20 cellular contexts compared by ENCODE assay signal in the genomic region with DNA sequence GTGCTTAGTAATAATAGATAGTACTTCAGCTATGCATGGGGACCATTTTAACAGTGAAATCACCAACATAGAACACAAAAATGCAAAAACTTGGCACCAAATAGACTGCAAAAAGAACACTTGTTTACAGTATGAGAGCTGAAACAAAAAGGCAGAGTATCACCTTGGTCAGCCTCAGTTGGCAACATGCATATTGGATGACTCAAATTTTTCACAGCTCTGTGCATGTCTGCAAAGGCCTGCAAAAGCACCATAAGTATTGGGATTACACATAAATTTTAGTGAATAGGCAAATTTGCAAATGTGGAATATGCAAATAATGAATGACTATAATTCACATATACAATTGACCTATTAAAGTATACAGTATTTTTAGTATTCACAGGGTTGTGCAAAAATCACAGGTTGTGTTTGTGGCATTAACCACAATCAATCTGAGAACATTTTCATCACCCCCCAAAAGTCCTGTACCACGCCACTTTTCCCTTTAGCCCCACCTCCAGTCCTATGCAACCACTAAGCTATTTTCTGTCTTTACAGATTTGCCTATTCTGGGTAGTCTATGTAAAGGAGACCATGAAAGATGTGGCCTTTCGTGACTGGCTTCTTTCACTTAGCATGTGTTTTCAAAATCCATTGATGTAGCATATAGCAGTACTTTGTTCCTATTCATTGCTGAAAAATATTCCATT. TPM values are rescaled to one million over a fixed set of nuclear protein-coding genes. Genes with fewer than 3 reads are reported as not detected.
DNase-seq lines count a peak whose midpoint lies in the region; ATAC-seq and TF ChIP-seq lines count a peak whose summit lies in the region.
"Had no signal": no experiment of that assay in that cellular context is flagged by ENCODE, and none has a peak within 500 bp of the region (broad histone marks: within the 10 kb centered on the region; RNA-seq: fewer than 3 reads in every experiment).

No MANE protein-coding gene starts in this region.

- H3K4me1 ChIP-seq in spleen (no peaks in the 10 kb centered on the region), upper lobe of right lung (no peaks in the 10 kb centered on the region)
- H3K4me1 ChIP-seq: BLaER1 treated with 17β-estradiol and CSF1 and Interleukin-3, amounts not matched to agents 10 nM and 100 nM; SJCRH30 had no signal

- H3K27ac ChIP-seq in spleen (no peak overlapping the region), upper lobe of right lung (no peak overlapping the region)
- H3K27ac ChIP-seq: BLaER1 treated with 17β-estradiol and CSF1 and Interleukin-3, amounts not matched to agents 10 nM and 100 nM; PC-9; SJCRH30 had no signal

- TF ChIP-seq CTCF in choroid plexus epithelial cell (conservative IDR thresholded peaks at IDR 0.05; ENCODE audit: low read depth, low read length) (no peak), spleen (IDR thresholded peaks at IDR 0.05 in 8 of 11, conservative IDR thresholded peaks at IDR 0.05 in 3 of 11) (no peak), upper lobe of right lung (IDR thresholded peaks at IDR 0.05) (no peak)

- DNase-seq in NCI-H526 treated with DMSO at 0.1 percent for 48 hours (lab: John Stamatoyannopoulos, UW): peak; percentile 94
- DNase-seq in choroid plexus epithelial cell (ENCODE audit: low read depth): peak; percentile 36
- DNase-seq in iris pigment epithelial cell (ENCODE audit: low read depth): peak; percentile 11
- DNase-seq in NCI-H1105 treated with DMSO at 0.1 percent for 48 hours (lab: John Stamatoyannopoulos, UW): no peak
- DNase-seq in spleen: no peak
- DNase-seq in upper lobe of right lung: no peak
- DNase-seq: AML-193; CD4-positive, alpha-beta T cell; Karpas-422; NCI-H2029; NCI-H446 treated with DMSO at 0.1 percent for 48 hours; NCI-H69; PC-9; SJCRH30 had no signal

- TF ChIP-seq POLR2A in spleen (IDR thresholded peaks at IDR 0.05): no peak

- H3K27me3 ChIP-seq in spleen (replicated peaks in 1 of 7): no peaks in the 10 kb centered on the region
- no peaks in the 10 kb centered on the region for H3K27me3 ChIP-seq in upper lobe of right lung
- H3K27me3 ChIP-seq: BLaER1 treated with 17β-estradiol and CSF1 and Interleukin-3, amounts not matched to agents 10 nM and 100 nM; SJCRH30 had no signal

- ATAC-seq in GM18520 (IDR thresholded peaks at IDR 0.05; ENCODE audit: unreplicated experiment) (peak; percentile 41), upper lobe of right lung (no peak), HG02610 (IDR thresholded peaks at IDR 0.05; ENCODE audit: unreplicated experiment) (no peak)
- ATAC-seq: HCT116, Right ventricle myocardium inferior, SK-N-SH treated with all-trans-retinoic acid at 6 μM for 48 hours had no signal

- H3K9me3 ChIP-seq in spleen: peaks cover 3 to 30% (median 18%) of the 10 kb centered on the region in 8 donors
- H3K9me3 ChIP-seq in upper lobe of right lung: no peaks in the 10 kb centered on the region
- H3K9me3 ChIP-seq: SJCRH30 had no signal

- H3K36me3 ChIP-seq in spleen (peaks cover 0 to 24% (median 4%) of the 10 kb centered on the region in 6 donors), upper lobe of right lung (no peaks in the 10 kb centered on the region)

- intact Hi-C loops in spleen (cut with DNase I; ENCODE audit: low total_unique reads): no loop called here
- intact Hi-C loops in upper lobe of right lung (cut with DNase I): no loop called here

- no peak overlapping the region for H3K4me3 ChIP-seq in choroid plexus epithelial cell (ENCODE audit: low read depth, low read length)
- no peak overlapping the region for H3K4me3 ChIP-seq in spleen
- no peak overlapping the region for H3K4me3 ChIP-seq in upper lobe of right lung
- H3K4me3 ChIP-seq: BLaER1 treated with 17β-estradiol and CSF1 and Interleukin-3, amounts not matched to agents 10 nM and 100 nM; PC-9; SJCRH30 had no signal

- WGBS in spleen, 5 donors: 91 to 97% (median 95%) methylated on average over 2 of the region's 2 CpGs

RNA-seq across cellular contexts. Expression of a gene that starts 47.2 kb away (rescaled TPM):
- total RNA-seq in spleen (1 to 10 TPM; 1.4 to 3.6 (median 2.7) TPM), upper lobe of right lung (1.5 TPM)
- under 1 TPM; 0.61 to 0.86 (median 0.70) TPM for polyA plus RNA-seq in spleen

Comparison
In these comparisons a context has a peak if more than half of its experiments do, and no peak if none do; other contexts are left out.
1. DNase-seq: peak in NCI-H526 treated with DMSO at 0.1 percent for 48 hours (single experiment), choroid plexus epithelial cell (single experiment) and iris pigment epithelial cell (single experiment); none in NCI-H1105 treated with DMSO at 0.1 percent for 48 hours (single experiment), spleen (single experiment) and upper lobe of right lung (single experiment).